8 cellular contexts compared by ENCODE assay signal in genomic region chr9:15307523-15307841, GRCh38. TPM values are rescaled to one million over a fixed set of nuclear protein-coding genes. Genes with fewer than 3 reads are reported as not detected.
DNase-seq lines count a peak whose midpoint lies in the region; ATAC-seq and TF ChIP-seq lines count a peak whose summit lies in the region.

No MANE protein-coding gene starts in this region.

- no peaks in the 10 kb centered on the region for H3K9me3 Mint-ChIP-seq in endodermal cell

- no peak for TF ChIP-seq EP300 in Ishikawa (IDR thresholded peaks at IDR 0.05; ENCODE audit: borderline replicate concordance)

- no peak for TF ChIP-seq RAD21 in Ishikawa (IDR thresholded peaks at IDR 0.05; ENCODE audit: low read depth)

- H3K4me3 Mint-ChIP-seq in endodermal cell = peak overlapping the region; percentile 94

- intact Hi-C loops in heart left ventricle (cut with DNase I) = loop anchor here in 5 of 10 donors (1.0 to 10.0 kb wide), 4 partner anchors 93 to 115 kb away; partner anchors contain the start of gene SNAPC3 (in 3 of the 5)
- intact Hi-C loops in left ventricle myocardium superior (cut with micrococcal nuclease) = loop anchor here (10.0 kb wide), 1 partner anchor 117 kb away; the partner anchor contains the start of gene SNAPC3
- intact Hi-C loops in prostate gland (cut with DNase I) = loop anchor here (2.0 to 5.0 kb wide), 2 partner anchors 95 to 115 kb away; partner anchors contain the start of gene SNAPC3

- H3K9ac ChIP-seq in endodermal cell (ENCODE audit: extremely low read depth, low read length, poor library complexity, severe bottlenecking) = no peak overlapping the region

- H3K27ac Mint-ChIP-seq in endodermal cell = peak overlapping the region; percentile 76

- TF ChIP-seq CTCF in heart left ventricle (IDR thresholded peaks at IDR 0.05) = no peak
- TF ChIP-seq CTCF in endodermal cell (conservative IDR thresholded peaks at IDR 0.05) = no peak
- peak in 1 of 4 experiments; percentile 2 for TF ChIP-seq CTCF in prostate gland (IDR thresholded peaks at IDR 0.05)

- H3K4me3 ChIP-seq in heart left ventricle = peak overlapping the region; percentile 63 to 99 (median 86)
- H3K4me3 ChIP-seq in endodermal cell (ENCODE audit: low read length) = peak overlapping the region; percentile 88
- H3K4me3 ChIP-seq in prostate gland = peak overlapping the region; percentile 79 to 83

- ATAC-seq in heart left ventricle (no peak), left ventricle myocardium superior (no peak)

- 9 to 17% (median 12%) methylated on average over 6 to 12 of the region's 12 CpGs for WGBS in heart left ventricle, 4 donors
- 33 to 50% methylated on average over 4 to 12 of the region's 12 CpGs for WGBS in endodermal cell (ENCODE audit: insufficient coverage in 1 of 2, insufficient read length in 1 of 2), 2 experiments
- WGBS in prostate gland = 9% methylated on average over 12 of the region's 12 CpGs

- H3K36me3 ChIP-seq in heart left ventricle = no peaks in the 10 kb centered on the region
- H3K36me3 ChIP-seq in endodermal cell (ENCODE audit: control insufficient read depth, insufficient read depth, low read length) = peaks cover 8% of the 10 kb centered on the region
- no peaks in the 10 kb centered on the region for H3K36me3 ChIP-seq in prostate gland

- peaks cover 21% of the 10 kb centered on the region for H3K4me1 Mint-ChIP-seq in endodermal cell

- H3K9me3 ChIP-seq in heart left ventricle (no peaks in the 10 kb centered on the region), endodermal cell (ENCODE audit: control insufficient read depth, low read length) (no peaks in the 10 kb centered on the region), prostate gland (no peaks in the 10 kb centered on the region)

- H3K36me3 Mint-ChIP-seq in endodermal cell (ENCODE audit: low read depth) = peaks cover 17% of the 10 kb centered on the region

- H3K27me3 ChIP-seq in heart left ventricle (peaks cover 0 to 4% (median 0%) of the 10 kb centered on the region in 9 donors), endodermal cell (ENCODE audit: control insufficient read depth, insufficient read depth, low read length, poor library complexity, severe bottlenecking) (no peaks in the 10 kb centered on the region), prostate gland (replicated peaks; ENCODE audit: insufficient read depth) (no peaks in the 10 kb centered on the region)

- H3K4me1 ChIP-seq in heart left ventricle (peaks cover 0 to 19% (median 11%) of the 10 kb centered on the region in 12 donors), endodermal cell (ENCODE audit: control insufficient read depth, insufficient read depth, low read length) (no peaks in the 10 kb centered on the region), prostate gland (replicated peaks) (no peaks in the 10 kb centered on the region)

- DNase-seq in heart left ventricle = no peak
- DNase-seq in left ventricle myocardium superior = no peak
- no peak for DNase-seq in endodermal cell
- DNase-seq in prostate gland (ENCODE audit: low spot score) = no peak
- no peak for DNase-seq in NCI-H1092 treated with DMSO at 0.1 percent for 48 hours (lab: John Stamatoyannopoulos, UW)
- DNase-seq in stimulated activated CD8-positive, alpha-beta memory T cell treated with anti-CD3 and anti-CD28 coated beads, Interleukin-4, amount 100 ng/mL, for 48 hours = no peak
- DNase-seq in GOT3 (lab: John Stamatoyannopoulos, UW) = no peak

- H3K27me3 Mint-ChIP-seq in endodermal cell (ENCODE audit: insufficient read depth) = no peaks in the 10 kb centered on the region

- TF ChIP-seq POLR2A in heart left ventricle (IDR thresholded peaks at IDR 0.05) = no peak
- no peak for TF ChIP-seq POLR2A in prostate gland (IDR thresholded peaks at IDR 0.05)

- H3K27ac ChIP-seq in heart left ventricle (peak overlapping the region in 9 of 12 donors; percentile 28 to 88 (median 76)), endodermal cell (ENCODE audit: low read depth, low read length) (no peak overlapping the region), prostate gland (peak overlapping the region; percentile 79 to 91)

TF ChIP-seq in Ishikawa, 13 proteins besides CTCF, POLR2A, EP300 and RAD21:
- peak; percentile 73 for TF ChIP-seq TCF12 (IDR thresholded peaks at IDR 0.05; ENCODE audit: low read depth)
- TF ChIP-seq NFIC (IDR thresholded peaks at IDR 0.05) = peak; percentile 35; the same call in 1 of the 2 replicates
- no peak for TF ChIP-seq USF1 (IDR thresholded peaks at IDR 0.05)

RNA-seq across cellular contexts. Expression of gene TTC39B, which starts 0.5 kb away (rescaled TPM):
- 1 to 10 TPM; 1.0 to 5.9 (median 1.5) TPM for total RNA-seq in heart left ventricle
- polyA plus RNA-seq in heart left ventricle = under 1 TPM; 0.42 to 0.51 TPM
- 1.4 TPM for total RNA-seq in left ventricle myocardium superior
- 10 to 100 TPM; 53.5 to 69.5 TPM for total RNA-seq in endodermal cell
- polyA plus RNA-seq in endodermal cell (2013, experiment 1 of 2) = 6.8 TPM
- 5.8 TPM for polyA plus RNA-seq in endodermal cell (2013, experiment 2 of 2)
- 1 to 10 TPM; 4.2 to 4.3 TPM for total RNA-seq in prostate gland

Comparison
In these comparisons a context has a peak if more than half of its experiments do, and no peak if none do; other contexts are left out.
1. RNA of gene TTC39B, which starts 0.5 kb away (total RNA-seq): 53.5 to 69.5 TPM in endodermal cell; 4.2 to 4.3 TPM in prostate gland, 1.0 to 5.9 TPM in heart left ventricle and 1.4 TPM in left ventricle myocardium superior (single experiment); every median in the first group is over 4 times any median in the second.
2. Peak in every context shown above with its lines, with median percentiles within 50 percentile points of each other: H3K4me3 ChIP-seq.